Comparison of ENCODE assay signal across 17 cellular contexts in genomic region chr7:828793-829561, GRCh38. TPM values are rescaled to one million over a fixed set of nuclear protein-coding genes. Genes with fewer than 3 reads are reported as not detected.
DNase-seq lines count a peak whose midpoint lies in the region; ATAC-seq and TF ChIP-seq lines count a peak whose summit lies in the region.
"Had no signal": no experiment of that assay in that cellular context is flagged by ENCODE, and none has a peak within 500 bp of the region (broad histone marks: within the 10 kb centered on the region; RNA-seq: fewer than 3 reads in every experiment).

No MANE protein-coding gene starts in this region.

- H3K27ac Mint-ChIP-seq in T-cell, result peak overlapping the region; percentile 36 to 66
- H3K27ac Mint-ChIP-seq: activated CD4-positive, alpha-beta T cell treated with anti-CD3 and anti-CD28 coated beads for 36 hours; activated T-helper 17 cell treated with anti-CD3 and anti-CD28 coated beads, Interleukin-2, amount 50 U/mL, for 72 hours; CD8-positive, alpha-beta memory T cell; dendritic cell treated with granulocyte-macrophage colony-stimulating factor and Interleukin-4, amounts not matched to agents 40 ng/mL and 50 ng/mL, for 4 days had no signal

- POLR2A ChIA-PET in T-cell (lab: Charles Lee), result interaction anchor here in 1 of 2 donors (1.2 kb wide), 1 partner anchor 12 kb away, joined by 3 read pairs; no protein-coding TSS in a partner anchor

- 81 to 84% methylated on average over 14 of the region's 14 CpGs for WGBS in heart right ventricle, 2 donors
- 85% methylated on average over 14 of the region's 14 CpGs for WGBS in right cardiac atrium

- no peaks in the 10 kb centered on the region for H3K9me3 Mint-ChIP-seq in T-cell
- H3K9me3 Mint-ChIP-seq: activated T-helper 17 cell treated with anti-CD3 and anti-CD28 coated beads, Interleukin-2, amount 50 U/mL, for 72 hours; CD8-positive, alpha-beta memory T cell; dendritic cell treated with granulocyte-macrophage colony-stimulating factor and Interleukin-4, amounts not matched to agents 40 ng/mL and 50 ng/mL, for 4 days; stimulated activated effector memory CD8-positive, alpha-beta T cell treated with anti-CD3 and anti-CD28 coated beads, Interleukin-12 subunit alpha, Interleukin-12 subunit beta, amount 100 ng/mL, for 72 hours had no signal

- ATAC-seq in heart right ventricle (no peak), right cardiac atrium (no peak), T-cell (replicated peaks in 1 of 4) (no peak), GM21786 (IDR thresholded peaks at IDR 0.05; ENCODE audit: unreplicated experiment) (no peak)
- ATAC-seq: activated CD4-positive, alpha-beta T cell treated with anti-CD3 and anti-CD28 coated beads for 36 hours; activated T-helper 17 cell treated with anti-CD3 and anti-CD28 coated beads, Interleukin-2, amount 50 U/mL, for 72 hours; stimulated activated effector memory CD8-positive, alpha-beta T cell treated with anti-CD3 and anti-CD28 coated beads, Interleukin-12 subunit alpha, Interleukin-12 subunit beta, amount 100 ng/mL, for 72 hours; upper lobe of right lung had no signal

- H3K4me3 ChIP-seq in heart right ventricle (no peak overlapping the region), right cardiac atrium (ENCODE audit: low read length) (no peak overlapping the region), vagina (no peak overlapping the region)
- H3K4me3 ChIP-seq: upper lobe of right lung had no signal

- H3K9me3 ChIP-seq in heart right ventricle (no peaks in the 10 kb centered on the region), right cardiac atrium (ENCODE audit: control insufficient read depth, low read length) (no peaks in the 10 kb centered on the region), vagina (no peaks in the 10 kb centered on the region)
- H3K9me3 ChIP-seq: upper lobe of right lung had no signal

- no peak overlapping the region for H3K4me3 Mint-ChIP-seq in T-cell
- H3K4me3 Mint-ChIP-seq: activated CD4-positive, alpha-beta T cell treated with anti-CD3 and anti-CD28 coated beads for 36 hours; activated T-helper 17 cell treated with anti-CD3 and anti-CD28 coated beads, Interleukin-2, amount 50 U/mL, for 72 hours; CD8-positive, alpha-beta memory T cell; dendritic cell treated with granulocyte-macrophage colony-stimulating factor and Interleukin-4, amounts not matched to agents 40 ng/mL and 50 ng/mL, for 4 days; stimulated activated effector memory CD8-positive, alpha-beta T cell treated with anti-CD3 and anti-CD28 coated beads, Interleukin-12 subunit alpha, Interleukin-12 subunit beta, amount 100 ng/mL, for 72 hours had no signal

- TF ChIP-seq CTCF in heart right ventricle (IDR thresholded peaks at IDR 0.05), result no peak
- no peak for TF ChIP-seq CTCF in vagina (IDR thresholded peaks at IDR 0.05)

- DNase-seq in heart right ventricle (no peak), right cardiac atrium (no peak), T-cell (no peak), myocyte (ENCODE audit: low read depth) (peak; percentile 38), vagina (ENCODE audit: extremely low spot score in 2 of 2) (no peak), NCI-H345 (lab: John Stamatoyannopoulos, UW) (no peak), NCI-H1436 (lab: John Stamatoyannopoulos, UW) (no peak)
- DNase-seq: activated CD4-positive, alpha-beta T cell treated with anti-CD3 and anti-CD28 coated beads for 36 hours; CD8-positive, alpha-beta memory T cell; DND-41; NCI-H1436 treated with DMSO at 0.1 percent for 48 hours; NCI-H446; upper lobe of right lung had no signal

- no peaks in the 10 kb centered on the region for H3K27me3 ChIP-seq in heart right ventricle
- H3K27me3 ChIP-seq in right cardiac atrium (ENCODE audit: control insufficient read depth, insufficient read depth), result no peaks in the 10 kb centered on the region
- no peaks in the 10 kb centered on the region for H3K27me3 ChIP-seq in vagina
- H3K27me3 ChIP-seq: upper lobe of right lung had no signal

- H3K4me1 ChIP-seq in heart right ventricle (peaks cover 36 to 100% (median 90%) of the 10 kb centered on the region in 9 donors), right cardiac atrium (ENCODE audit: control insufficient read depth, insufficient read depth, low read length) (peaks cover 28% of the 10 kb centered on the region), vagina (peaks cover 85% of the 10 kb centered on the region)

- H3K36me3 Mint-ChIP-seq in T-cell, result peaks cover 16% of the 10 kb centered on the region

- no peaks in the 10 kb centered on the region for H3K27me3 Mint-ChIP-seq in T-cell
- H3K27me3 Mint-ChIP-seq: activated CD4-positive, alpha-beta T cell treated with anti-CD3 and anti-CD28 coated beads for 36 hours; activated T-helper 17 cell treated with anti-CD3 and anti-CD28 coated beads, Interleukin-2, amount 50 U/mL, for 72 hours; CD8-positive, alpha-beta memory T cell had no signal

- intact Hi-C loops in heart right ventricle (cut with DNase I) (loop anchor here in 1 of 10 donors (10.0 kb wide), 1 partner anchor 46 kb away; the partner anchor contains the start of gene GET4), right cardiac atrium (cut with DNase I) (loop anchor here in 1 of 4 donors (10.0 kb wide), 1 partner anchor 46 kb away; the partner anchor contains the start of gene GET4), vagina (cut with DNase I) (no loop called here)

- no peak for TF ChIP-seq POLR2A in vagina (IDR thresholded peaks at IDR 0.05)

- CTCF ChIA-PET in T-cell (lab: Charles Lee), result interaction anchor here in 1 of 2 donors (1.6 kb wide), 1 partner anchor 12 kb away, joined by 4 read pairs; no protein-coding TSS in a partner anchor

- H3K27ac ChIP-seq in heart right ventricle, result peak overlapping the region in 8 of 10 donors; percentile 11 to 97 (median 92)
- H3K27ac ChIP-seq in right cardiac atrium (ENCODE audit: low read length), result no peak overlapping the region
- peak overlapping the region; percentile 95 for H3K27ac ChIP-seq in vagina
- H3K27ac ChIP-seq: upper lobe of right lung had no signal

- peaks cover 59 to 75% (median 71%) of the 10 kb centered on the region in 3 donors for H3K4me1 Mint-ChIP-seq in T-cell

- H3K36me3 ChIP-seq in heart right ventricle (peaks cover 0 to 13% (median 0%) of the 10 kb centered on the region in 9 donors), vagina (peaks cover 0 to 4% of the 10 kb centered on the region in 2 donors)
- H3K36me3 ChIP-seq: upper lobe of right lung had no signal

RNA-seq across cellular contexts. Expression of gene SUN1, which starts 3.3 kb away (rescaled TPM):
- total RNA-seq in heart right ventricle (100 to 1,000 TPM; 129 to 211 (median 183) TPM), right cardiac atrium (100 to 1,000 TPM; 139 to 163 (median 147) TPM), T-cell (100 to 1,000 TPM in 3 of 5 donors, 10 to 100 TPM in 2; 90.8 to 299 (median 279) TPM), myocyte (205 and 236 TPM in 2 replicates), vagina (170 TPM)
- polyA plus RNA-seq in heart right ventricle (100 to 1,000 TPM in 1 of 2 donors, 10 to 100 TPM in 1; 69.2 to 203 TPM), right cardiac atrium (86.9 TPM)
- polyA plus RNA-seq in myocyte (2012), result 153 TPM

RNA-seq across cellular contexts. Expression of gene GET4, which starts 47.4 kb away (rescaled TPM):
- total RNA-seq in heart right ventricle (10 to 100 TPM; 14.7 to 25.0 (median 20.4) TPM), right cardiac atrium (10 to 100 TPM; 20.1 to 23.6 (median 22.2) TPM), T-cell (10 to 100 TPM; 52.2 to 76.4 (median 54.7) TPM), myocyte (47.6 and 57.2 TPM in 2 replicates), vagina (35.8 TPM)
- polyA plus RNA-seq in heart right ventricle (10 to 100 TPM; 32.8 to 38.6 TPM), right cardiac atrium (22.2 TPM)
- polyA plus RNA-seq in myocyte (2012), result 48.5 TPM
